In the genomic region with DNA sequence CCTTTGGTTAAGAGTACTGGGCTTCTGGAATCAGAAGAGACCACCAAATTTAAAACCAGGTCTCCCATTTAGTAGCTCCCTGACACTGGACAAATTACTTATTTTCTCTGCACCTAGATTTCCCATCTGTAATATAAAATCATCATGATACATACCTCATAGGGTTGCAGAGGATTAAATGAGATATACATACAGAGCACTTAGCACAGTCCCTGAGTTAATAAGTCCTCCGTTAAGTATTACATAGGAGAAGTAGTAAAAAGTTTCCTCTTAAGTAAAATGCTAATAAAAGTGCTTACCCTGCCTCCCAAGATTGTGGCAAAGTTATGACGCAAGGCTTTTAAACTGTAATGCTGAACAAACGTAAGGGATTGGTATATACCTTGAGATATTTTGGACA, we compare ENCODE assay signal across 8 cellular contexts. TPM values are rescaled to one million over a fixed set of nuclear protein-coding genes. Genes with fewer than 3 reads are reported as not detected.
A peak's percentile ranks its signal among the peaks of the same experiment; 100 is the strongest.
DNase-seq lines count a peak whose midpoint lies in the region; ATAC-seq and TF ChIP-seq lines count a peak whose summit lies in the region.

No MANE protein-coding gene starts in this region.

- ATAC-seq in HG02798 (IDR thresholded peaks at IDR 0.05; ENCODE audit: poor library complexity, unreplicated experiment) (peak; percentile 10), GM19035 (IDR thresholded peaks at IDR 0.05; ENCODE audit: unreplicated experiment) (no peak)
- ATAC-seq in activated naive CD8-positive, alpha-beta T cell treated with anti-CD3 and anti-CD28 coated beads, Interleukin-2, amount 10 ng/mL, durations not matched to agents 7 days and 5 days (ENCODE audit: low read depth): no peak

- H3K4me3 ChIP-seq in DOHH2 (ENCODE audit: low read length): peak overlapping the region; percentile 86

- H3K27ac ChIP-seq in DOHH2 (ENCODE audit: low read depth, low read length): peak overlapping the region; percentile 44; the same call in 1 of the 2 replicates

- POLR2A ChIA-PET in activated naive CD8-positive, alpha-beta T cell treated with anti-CD3 and anti-CD28 coated beads, Interleukin-2, amount 10 ng/mL, durations not matched to agents 7 days and 5 days (lab: Charles Lee): no interaction called here

- no peaks in the 10 kb centered on the region for H3K9me2 ChIP-seq in DOHH2 (replicated peaks; ENCODE audit: control insufficient read depth, low read length)

- H3K9me3 ChIP-seq in DOHH2 (ENCODE audit: control insufficient read depth, insufficient read depth, low read length): no peaks in the 10 kb centered on the region

- H3K4me1 Mint-ChIP-seq in activated naive CD8-positive, alpha-beta T cell treated with anti-CD3 and anti-CD28 coated beads, Interleukin-2, amount 10 ng/mL, durations not matched to agents 7 days and 5 days: peaks cover 9% of the 10 kb centered on the region
- H3K4me1 Mint-ChIP-seq in type B pancreatic cell (ENCODE audit: unreplicated experiment): no peaks in the 10 kb centered on the region

- no peaks in the 10 kb centered on the region for H3K27me3 ChIP-seq in DOHH2 (ENCODE audit: control insufficient read depth, low read length)

- no peaks in the 10 kb centered on the region for H3K27me3 Mint-ChIP-seq in activated naive CD8-positive, alpha-beta T cell treated with anti-CD3 and anti-CD28 coated beads, Interleukin-2, amount 10 ng/mL, durations not matched to agents 7 days and 5 days
- H3K27me3 Mint-ChIP-seq in type B pancreatic cell: no peaks in the 10 kb centered on the region

- H3K9me3 Mint-ChIP-seq in activated naive CD8-positive, alpha-beta T cell treated with anti-CD3 and anti-CD28 coated beads, Interleukin-2, amount 10 ng/mL, durations not matched to agents 7 days and 5 days: no peaks in the 10 kb centered on the region
- H3K9me3 Mint-ChIP-seq in type B pancreatic cell: no peaks in the 10 kb centered on the region

- TF ChIP-seq CTCF in DOHH2 (IDR thresholded peaks at IDR 0.05; ENCODE audit: low read depth, low read length, poor library complexity, severe bottlenecking): no peak
- no peak for TF ChIP-seq CTCF in type B pancreatic cell (conservative IDR thresholded peaks at IDR 0.05)

- no peaks in the 10 kb centered on the region for H4K20me1 ChIP-seq in DOHH2 (ENCODE audit: control insufficient read depth, insufficient read depth, low read depth, low read length)

- peaks cover 19% of the 10 kb centered on the region; the same call in 1 of the 2 replicates for H3K79me2 ChIP-seq in DOHH2 (ENCODE audit: control insufficient read depth, low read length)

- H3F3A ChIP-seq in DOHH2 (ENCODE audit: control insufficient read depth, insufficient read depth): 0 out of 2 replicates have a peak, but pooled peaks cover 2% of the 10 kb centered on the region

- peaks cover 11% of the 10 kb centered on the region for H3K4me1 ChIP-seq in DOHH2 (ENCODE audit: control insufficient read depth, low read length)

- no peaks in the 10 kb centered on the region for H3K36me3 Mint-ChIP-seq in activated naive CD8-positive, alpha-beta T cell treated with anti-CD3 and anti-CD28 coated beads, Interleukin-2, amount 10 ng/mL, durations not matched to agents 7 days and 5 days
- no peaks in the 10 kb centered on the region for H3K36me3 Mint-ChIP-seq in type B pancreatic cell

- H3K4me2 ChIP-seq in DOHH2 (ENCODE audit: low read length): peak overlapping the region; percentile 75

- DNase-seq in activated naive CD8-positive, alpha-beta T cell treated with anti-CD3 and anti-CD28 coated beads, Interleukin-2, amount 10 ng/mL, durations not matched to agents 7 days and 5 days: no peak
- DNase-seq in kidney tubule cell (ENCODE audit: low spot score): peak; percentile 3
- no peak for DNase-seq in type B pancreatic cell (ENCODE audit: extremely low spot score, unreplicated experiment)
- DNase-seq in NAMALWA (ENCODE audit: low spot score): no peak
- DNase-seq in putamen (ENCODE audit: low spot score): no peak

- H3K27ac Mint-ChIP-seq in activated naive CD8-positive, alpha-beta T cell treated with anti-CD3 and anti-CD28 coated beads, Interleukin-2, amount 10 ng/mL, durations not matched to agents 7 days and 5 days: peak overlapping the region; percentile 100
- peak overlapping the region; percentile 95 for H3K27ac Mint-ChIP-seq in type B pancreatic cell

- no peaks in the 10 kb centered on the region for H3K36me3 ChIP-seq in DOHH2 (ENCODE audit: control insufficient read depth, low read length)

- peak overlapping the region; percentile 96 for H3K4me3 Mint-ChIP-seq in activated naive CD8-positive, alpha-beta T cell treated with anti-CD3 and anti-CD28 coated beads, Interleukin-2, amount 10 ng/mL, durations not matched to agents 7 days and 5 days
- H3K4me3 Mint-ChIP-seq in type B pancreatic cell: peak overlapping the region; percentile 97

RNA-seq across cellular contexts. Expression of gene CHIC1, which starts 0.5 kb away (rescaled TPM):
- 1 to 10 TPM; 8.4 to 8.6 TPM for total RNA-seq in activated naive CD8-positive, alpha-beta T cell treated with anti-CD3 and anti-CD28 coated beads, Interleukin-2, amount 10 ng/mL, durations not matched to agents 7 days and 5 days
- total RNA-seq in type B pancreatic cell (ENCODE audit: low replicate concordance): 7.6 and 8.9 TPM in 2 replicates
